ENCODE assay signal across 27 cellular contexts in the genomic region with DNA sequence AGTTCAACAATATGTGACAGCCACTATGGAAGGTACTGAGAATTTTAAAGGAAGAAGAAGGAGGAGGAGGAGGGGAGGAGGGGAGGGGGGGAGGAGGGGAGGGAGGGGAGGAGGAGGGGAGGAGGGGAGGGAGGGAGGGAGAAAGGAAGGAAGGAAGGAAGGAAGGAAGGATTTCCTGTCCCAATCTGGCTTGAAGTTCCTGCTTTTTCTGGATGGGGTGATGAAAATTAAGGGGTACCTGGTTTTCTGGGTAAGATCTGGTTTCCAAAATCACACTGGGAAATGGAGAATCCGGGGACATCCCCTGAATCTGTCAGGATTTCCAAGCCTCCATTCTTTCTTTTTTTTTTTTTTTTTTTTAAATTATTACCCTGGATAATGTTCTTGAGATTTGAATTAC.
"Had no signal": no experiment of that assay in that cellular context is flagged by ENCODE, and none has a peak within 500 bp of the region (broad histone marks: within the 10 kb centered on the region; RNA-seq: fewer than 3 reads in every experiment).

No MANE protein-coding gene starts in this region.

- H3K4me1 ChIP-seq: stomach, testis, thyroid gland, transverse colon, upper lobe of left lung, upper lobe of right lung, uterus had no signal

- DNase-seq: stimulated activated CD4-positive, alpha-beta T cell treated with anti-CD3 and anti-CD28 coated beads, Interleukin-2, amount 100 ng/mL, for 48 hours; stimulated activated CD4-positive, alpha-beta T cell treated with anti-CD3 and anti-CD28 coated beads, Interleukin-4, amount 100 ng/mL, for 1 hour; stimulated activated CD4-positive, alpha-beta T cell treated with anti-CD3 and anti-CD28 coated beads, Interleukin-4, amount 100 ng/mL, for 24 hours; stimulated activated CD4-positive, alpha-beta T cell treated with anti-CD3 and anti-CD28 coated beads, Interleukin-4, amount 100 ng/mL, for 4 hours; stimulated activated CD8-positive, alpha-beta memory T cell treated with anti-CD3 and anti-CD28 coated beads, Interleukin-4, amount 100 ng/mL, for 48 hours; stimulated activated naive B cell treated with anti-CD40 and anti-IgM and Interleukin-4, amounts not matched to agents 10 μg/mL and 1 μg/mL and 100 μg/mL, for 72 hours; stimulated activated naive CD4-positive, alpha-beta T cell; stimulated activated naive CD4-positive, alpha-beta T cell treated with Interleukin-2 at 50 U/mL for 16 hours; stimulated activated naive CD8-positive, alpha-beta T cell treated with anti-CD3 and anti-CD28 coated beads, Interleukin-15, amount 100 ng/mL, for 72 hours; stimulated activated naive CD8-positive, alpha-beta T cell treated with anti-CD3 and anti-CD28 coated beads, Interleukin-15, Interleukin-2, amounts not matched to agents 100 U/mL and 50 U/mL, for 24 hours; stomach; substantia nigra; testis; thyroid gland; tibial artery; transverse colon; trophoblast cell; upper lobe of left lung; upper lobe of right lung; uterus had no signal

- H3K4me3 ChIP-seq: stomach, suprapubic skin, testis, thoracic aorta, thyroid gland, tibial artery, tibial nerve, transverse colon, upper lobe of left lung, upper lobe of right lung, uterus, vagina had no signal

- FAIRE-seq: urothelium cell line had no signal

- H3K27me3 ChIP-seq: stomach, suprapubic skin, testis, thyroid gland, tibial artery, tibial nerve, transverse colon, upper lobe of left lung, upper lobe of right lung, uterus, vagina had no signal

- H3K9me3 ChIP-seq: stomach, suprapubic skin, testis, thoracic aorta, thyroid gland, tibial artery, tibial nerve, transverse colon, upper lobe of left lung, upper lobe of right lung, uterus, vagina had no signal

- ATAC-seq: stimulated activated effector memory CD8-positive, alpha-beta T cell treated with anti-CD3 and anti-CD28 coated beads, Interleukin-12 subunit alpha, Interleukin-12 subunit beta, amount 100 ng/mL, for 72 hours; stimulated activated memory B cell treated with anti-CD40 and anti-IgM and Interleukin-4, amounts not matched to agents 10 μg/mL and 1 μg/mL and 100 μg/mL, for 72 hours; stimulated activated naive B cell treated with anti-CD40 and anti-IgM and Interleukin-4, amounts not matched to agents 10 μg/mL and 1 μg/mL and 100 μg/mL, for 72 hours; stimulated activated naive CD8-positive, alpha-beta T cell treated with anti-CD3 and anti-CD28 coated beads, Interleukin-15, Interleukin-2, amounts not matched to agents 100 U/mL and 50 U/mL, for 24 hours; upper lobe of right lung had no signal

- H3K27ac ChIP-seq: stomach, suprapubic skin, testis, thoracic aorta, thyroid gland, tibial artery, tibial nerve, transverse colon, upper lobe of left lung, upper lobe of right lung, uterus, vagina had no signal

- H3K36me3 ChIP-seq: stomach, suprapubic skin, thoracic aorta, thyroid gland, tibial artery, tibial nerve, transverse colon, upper lobe of left lung, upper lobe of right lung, uterus, vagina had no signal
